Comparison of ENCODE assay signal across 1 cellular context in the genomic region with DNA sequence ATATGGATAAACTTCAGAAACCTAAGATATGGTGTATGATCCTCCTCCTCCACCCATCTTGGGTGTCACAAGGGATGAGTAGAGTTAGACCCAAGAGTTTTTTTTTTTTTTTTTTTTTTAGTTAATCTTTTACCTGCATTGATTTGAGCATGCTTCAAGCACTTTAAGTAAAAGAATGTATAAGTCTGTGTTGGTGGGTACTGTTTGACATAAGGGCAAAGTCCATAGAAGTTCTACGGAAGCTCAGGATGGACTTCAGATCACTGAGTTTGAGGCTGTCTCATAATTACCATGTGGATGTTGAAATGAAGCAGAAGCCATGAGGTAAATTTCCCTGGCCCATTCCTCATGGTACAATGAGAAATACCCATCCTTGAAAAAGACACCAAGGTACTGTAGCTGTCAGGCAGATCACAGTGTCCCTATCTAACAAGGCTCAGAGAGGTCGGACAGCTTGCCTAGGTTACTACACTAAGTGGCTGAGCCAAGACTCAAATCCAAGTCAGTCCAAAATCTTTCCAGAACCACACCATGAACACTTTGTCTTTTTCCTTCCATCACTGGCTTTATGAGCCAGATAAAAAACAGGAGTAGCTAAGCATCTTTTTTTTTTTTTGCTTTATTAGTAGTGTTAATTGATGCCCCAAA.
A peak's percentile ranks its signal among the peaks of the same experiment; 100 is the strongest.
TF ChIP-seq lines count a peak whose summit lies in the region.

No MANE protein-coding gene starts in this region.

TF ChIP-seq in HepG2, 621 proteins besides CTCF, POLR2A, EP300 and RAD21 (continued from another document and continues in another):
- TF ChIP-seq, protein P1, sequence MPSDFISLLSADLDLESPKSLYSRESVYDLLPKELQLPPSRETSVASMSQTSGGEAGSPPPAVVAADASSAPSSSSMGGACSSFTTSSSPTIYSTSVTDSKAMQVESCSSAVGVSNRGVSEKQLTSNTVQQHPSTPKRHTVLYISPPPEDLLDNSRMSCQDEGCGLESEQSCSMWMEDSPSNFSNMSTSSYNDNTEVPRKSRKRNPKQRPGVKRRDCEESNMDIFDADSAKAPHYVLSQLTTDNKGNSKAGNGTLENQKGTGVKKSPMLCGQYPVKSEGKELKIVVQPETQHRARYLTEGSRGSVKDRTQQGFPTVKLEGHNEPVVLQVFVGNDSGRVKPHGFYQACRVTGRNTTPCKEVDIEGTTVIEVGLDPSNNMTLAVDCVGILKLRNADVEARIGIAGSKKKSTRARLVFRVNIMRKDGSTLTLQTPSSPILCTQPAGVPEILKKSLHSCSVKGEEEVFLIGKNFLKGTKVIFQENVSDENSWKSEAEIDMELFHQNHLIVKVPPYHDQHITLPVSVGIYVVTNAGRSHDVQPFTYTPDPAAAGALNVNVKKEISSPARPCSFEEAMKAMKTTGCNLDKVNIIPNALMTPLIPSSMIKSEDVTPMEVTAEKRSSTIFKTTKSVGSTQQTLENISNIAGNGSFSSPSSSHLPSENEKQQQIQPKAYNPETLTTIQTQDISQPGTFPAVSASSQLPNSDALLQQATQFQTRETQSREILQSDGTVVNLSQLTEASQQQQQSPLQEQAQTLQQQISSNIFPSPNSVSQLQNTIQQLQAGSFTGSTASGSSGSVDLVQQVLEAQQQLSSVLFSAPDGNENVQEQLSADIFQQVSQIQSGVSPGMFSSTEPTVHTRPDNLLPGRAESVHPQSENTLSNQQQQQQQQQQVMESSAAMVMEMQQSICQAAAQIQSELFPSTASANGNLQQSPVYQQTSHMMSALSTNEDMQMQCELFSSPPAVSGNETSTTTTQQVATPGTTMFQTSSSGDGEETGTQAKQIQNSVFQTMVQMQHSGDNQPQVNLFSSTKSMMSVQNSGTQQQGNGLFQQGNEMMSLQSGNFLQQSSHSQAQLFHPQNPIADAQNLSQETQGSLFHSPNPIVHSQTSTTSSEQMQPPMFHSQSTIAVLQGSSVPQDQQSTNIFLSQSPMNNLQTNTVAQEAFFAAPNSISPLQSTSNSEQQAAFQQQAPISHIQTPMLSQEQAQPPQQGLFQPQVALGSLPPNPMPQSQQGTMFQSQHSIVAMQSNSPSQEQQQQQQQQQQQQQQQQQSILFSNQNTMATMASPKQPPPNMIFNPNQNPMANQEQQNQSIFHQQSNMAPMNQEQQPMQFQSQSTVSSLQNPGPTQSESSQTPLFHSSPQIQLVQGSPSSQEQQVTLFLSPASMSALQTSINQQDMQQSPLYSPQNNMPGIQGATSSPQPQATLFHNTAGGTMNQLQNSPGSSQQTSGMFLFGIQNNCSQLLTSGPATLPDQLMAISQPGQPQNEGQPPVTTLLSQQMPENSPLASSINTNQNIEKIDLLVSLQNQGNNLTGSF (CRISPR knock-in tag; IDR thresholded peaks at IDR 0.05): no peak
- TF ChIP-seq, protein P2, sequence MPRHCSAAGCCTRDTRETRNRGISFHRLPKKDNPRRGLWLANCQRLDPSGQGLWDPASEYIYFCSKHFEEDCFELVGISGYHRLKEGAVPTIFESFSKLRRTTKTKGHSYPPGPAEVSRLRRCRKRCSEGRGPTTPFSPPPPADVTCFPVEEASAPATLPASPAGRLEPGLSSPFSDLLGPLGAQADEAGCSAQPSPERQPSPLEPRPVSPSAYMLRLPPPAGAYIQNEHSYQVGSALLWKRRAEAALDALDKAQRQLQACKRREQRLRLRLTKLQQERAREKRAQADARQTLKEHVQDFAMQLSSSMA (CRISPR knock-in tag; IDR thresholded peaks at IDR 0.05): no peak
- TF ChIP-seq, protein P3, sequence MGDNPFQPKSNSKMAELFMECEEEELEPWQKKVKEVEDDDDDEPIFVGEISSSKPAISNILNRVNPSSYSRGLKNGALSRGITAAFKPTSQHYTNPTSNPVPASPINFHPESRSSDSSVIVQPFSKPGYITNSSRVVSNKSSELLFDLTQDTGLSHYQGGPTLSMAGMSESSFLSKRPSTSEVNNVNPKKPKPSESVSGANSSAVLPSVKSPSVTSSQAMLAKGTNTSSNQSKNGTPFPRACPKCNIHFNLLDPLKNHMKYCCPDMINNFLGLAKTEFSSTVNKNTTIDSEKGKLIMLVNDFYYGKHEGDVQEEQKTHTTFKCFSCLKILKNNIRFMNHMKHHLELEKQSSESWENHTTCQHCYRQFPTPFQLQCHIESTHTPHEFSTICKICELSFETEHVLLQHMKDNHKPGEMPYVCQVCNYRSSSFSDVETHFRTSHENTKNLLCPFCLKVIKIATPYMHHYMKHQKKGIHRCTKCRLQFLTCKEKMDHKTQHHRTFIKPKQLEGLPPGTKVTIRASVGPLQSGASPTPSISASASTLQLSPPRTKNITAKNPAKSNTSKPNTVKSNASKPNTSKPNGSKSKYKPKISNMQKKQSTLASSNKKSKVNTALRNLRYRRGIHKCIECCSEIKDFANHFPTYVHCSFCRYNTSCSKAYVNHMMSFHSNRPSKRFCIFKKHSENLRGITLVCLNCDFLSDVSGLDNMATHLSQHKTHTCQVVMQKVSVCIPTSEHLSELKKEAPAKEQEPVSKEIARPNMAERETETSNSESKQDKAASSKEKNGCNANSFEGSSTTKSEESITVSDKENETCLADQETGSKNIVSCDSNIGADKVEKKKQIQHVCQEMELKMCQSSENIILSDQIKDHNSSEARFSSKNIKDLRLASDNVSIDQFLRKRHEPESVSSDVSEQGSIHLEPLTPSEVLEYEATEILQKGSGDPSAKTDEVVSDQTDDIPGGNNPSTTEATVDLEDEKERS (CRISPR knock-in tag; IDR thresholded peaks at IDR 0.05): peak; percentile 94
- TF ChIP-seq KDM3A (CRISPR knock-in tag; IDR thresholded peaks at IDR 0.05; ENCODE audit: low read depth) (peak; percentile 55; the same call in 1 of the 2 replicates), ZNF703 (CRISPR knock-in tag; IDR thresholded peaks at IDR 0.05; ENCODE audit: borderline replicate concordance) (no peak), FOXO1 (CRISPR knock-in tag; IDR thresholded peaks at IDR 0.05) (0 out of 2 replicates have a peak, but pooled peaks have one; percentile 34), ETV6 (CRISPR knock-in tag; conservative IDR thresholded peaks at IDR 0.05) (no peak), GZF1 (CRISPR knock-in tag; IDR thresholded peaks at IDR 0.05) (no peak), CCDC6 (CRISPR knock-in tag; IDR thresholded peaks at IDR 0.05) (no peak), ZNF777 (CRISPR knock-in tag; IDR thresholded peaks at IDR 0.05) (no peak), ZNF34 (CRISPR knock-in tag; IDR thresholded peaks at IDR 0.05; ENCODE audit: borderline replicate concordance) (no peak), NR3C1 (CRISPR knock-in tag; IDR thresholded peaks at IDR 0.05) (no peak), ZNF773 (CRISPR knock-in tag; IDR thresholded peaks at IDR 0.05; ENCODE audit: borderline replicate concordance) (no peak), PAX8 (CRISPR knock-in tag; IDR thresholded peaks at IDR 0.05; ENCODE audit: borderline replicate concordance) (no peak), SNAPC2 (CRISPR knock-in tag; IDR thresholded peaks at IDR 0.05) (peak; percentile 27; the same call in 1 of the 2 replicates), ADNP (CRISPR knock-in tag; IDR thresholded peaks at IDR 0.05) (no peak), SIN3B (IDR thresholded peaks at IDR 0.05; ENCODE audit: low read length) (no peak), SYNCRIP (IDR thresholded peaks at IDR 0.05; ENCODE audit: insufficient read depth, low read depth, low read length) (no peak), ZNF839 (CRISPR knock-in tag; IDR thresholded peaks at IDR 0.05; ENCODE audit: borderline replicate concordance) (no peak)
- TF ChIP-seq, protein P4, sequence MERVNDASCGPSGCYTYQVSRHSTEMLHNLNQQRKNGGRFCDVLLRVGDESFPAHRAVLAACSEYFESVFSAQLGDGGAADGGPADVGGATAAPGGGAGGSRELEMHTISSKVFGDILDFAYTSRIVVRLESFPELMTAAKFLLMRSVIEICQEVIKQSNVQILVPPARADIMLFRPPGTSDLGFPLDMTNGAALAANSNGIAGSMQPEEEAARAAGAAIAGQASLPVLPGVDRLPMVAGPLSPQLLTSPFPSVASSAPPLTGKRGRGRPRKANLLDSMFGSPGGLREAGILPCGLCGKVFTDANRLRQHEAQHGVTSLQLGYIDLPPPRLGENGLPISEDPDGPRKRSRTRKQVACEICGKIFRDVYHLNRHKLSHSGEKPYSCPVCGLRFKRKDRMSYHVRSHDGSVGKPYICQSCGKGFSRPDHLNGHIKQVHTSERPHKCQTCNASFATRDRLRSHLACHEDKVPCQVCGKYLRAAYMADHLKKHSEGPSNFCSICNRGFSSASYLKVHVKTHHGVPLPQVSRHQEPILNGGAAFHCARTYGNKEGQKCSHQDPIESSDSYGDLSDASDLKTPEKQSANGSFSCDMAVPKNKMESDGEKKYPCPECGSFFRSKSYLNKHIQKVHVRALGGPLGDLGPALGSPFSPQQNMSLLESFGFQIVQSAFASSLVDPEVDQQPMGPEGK (CRISPR knock-in tag; IDR thresholded peaks at IDR 0.05): 0 out of 2 replicates have a peak, but pooled peaks have one; percentile 26
- TF ChIP-seq, protein P5, sequence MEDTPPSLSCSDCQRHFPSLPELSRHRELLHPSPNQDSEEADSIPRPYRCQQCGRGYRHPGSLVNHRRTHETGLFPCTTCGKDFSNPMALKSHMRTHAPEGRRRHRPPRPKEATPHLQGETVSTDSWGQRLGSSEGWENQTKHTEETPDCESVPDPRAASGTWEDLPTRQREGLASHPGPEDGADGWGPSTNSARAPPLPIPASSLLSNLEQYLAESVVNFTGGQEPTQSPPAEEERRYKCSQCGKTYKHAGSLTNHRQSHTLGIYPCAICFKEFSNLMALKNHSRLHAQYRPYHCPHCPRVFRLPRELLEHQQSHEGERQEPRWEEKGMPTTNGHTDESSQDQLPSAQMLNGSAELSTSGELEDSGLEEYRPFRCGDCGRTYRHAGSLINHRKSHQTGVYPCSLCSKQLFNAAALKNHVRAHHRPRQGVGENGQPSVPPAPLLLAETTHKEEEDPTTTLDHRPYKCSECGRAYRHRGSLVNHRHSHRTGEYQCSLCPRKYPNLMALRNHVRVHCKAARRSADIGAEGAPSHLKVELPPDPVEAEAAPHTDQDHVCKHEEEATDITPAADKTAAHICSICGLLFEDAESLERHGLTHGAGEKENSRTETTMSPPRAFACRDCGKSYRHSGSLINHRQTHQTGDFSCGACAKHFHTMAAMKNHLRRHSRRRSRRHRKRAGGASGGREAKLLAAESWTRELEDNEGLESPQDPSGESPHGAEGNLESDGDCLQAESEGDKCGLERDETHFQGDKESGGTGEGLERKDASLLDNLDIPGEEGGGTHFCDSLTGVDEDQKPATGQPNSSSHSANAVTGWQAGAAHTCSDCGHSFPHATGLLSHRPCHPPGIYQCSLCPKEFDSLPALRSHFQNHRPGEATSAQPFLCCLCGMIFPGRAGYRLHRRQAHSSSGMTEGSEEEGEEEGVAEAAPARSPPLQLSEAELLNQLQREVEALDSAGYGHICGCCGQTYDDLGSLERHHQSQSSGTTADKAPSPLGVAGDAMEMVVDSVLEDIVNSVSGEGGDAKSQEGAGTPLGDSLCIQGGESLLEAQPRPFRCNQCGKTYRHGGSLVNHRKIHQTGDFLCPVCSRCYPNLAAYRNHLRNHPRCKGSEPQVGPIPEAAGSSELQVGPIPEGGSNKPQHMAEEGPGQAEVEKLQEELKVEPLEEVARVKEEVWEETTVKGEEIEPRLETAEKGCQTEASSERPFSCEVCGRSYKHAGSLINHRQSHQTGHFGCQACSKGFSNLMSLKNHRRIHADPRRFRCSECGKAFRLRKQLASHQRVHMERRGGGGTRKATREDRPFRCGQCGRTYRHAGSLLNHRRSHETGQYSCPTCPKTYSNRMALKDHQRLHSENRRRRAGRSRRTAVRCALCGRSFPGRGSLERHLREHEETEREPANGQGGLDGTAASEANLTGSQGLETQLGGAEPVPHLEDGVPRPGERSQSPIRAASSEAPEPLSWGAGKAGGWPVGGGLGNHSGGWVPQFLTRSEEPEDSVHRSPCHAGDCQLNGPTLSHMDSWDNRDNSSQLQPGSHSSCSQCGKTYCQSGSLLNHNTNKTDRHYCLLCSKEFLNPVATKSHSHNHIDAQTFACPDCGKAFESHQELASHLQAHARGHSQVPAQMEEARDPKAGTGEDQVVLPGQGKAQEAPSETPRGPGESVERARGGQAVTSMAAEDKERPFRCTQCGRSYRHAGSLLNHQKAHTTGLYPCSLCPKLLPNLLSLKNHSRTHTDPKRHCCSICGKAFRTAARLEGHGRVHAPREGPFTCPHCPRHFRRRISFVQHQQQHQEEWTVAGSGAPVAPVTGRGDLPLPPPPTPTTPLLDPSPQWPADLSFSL (CRISPR knock-in tag; IDR thresholded peaks at IDR 0.05): no peak
- TF ChIP-seq, protein P6, sequence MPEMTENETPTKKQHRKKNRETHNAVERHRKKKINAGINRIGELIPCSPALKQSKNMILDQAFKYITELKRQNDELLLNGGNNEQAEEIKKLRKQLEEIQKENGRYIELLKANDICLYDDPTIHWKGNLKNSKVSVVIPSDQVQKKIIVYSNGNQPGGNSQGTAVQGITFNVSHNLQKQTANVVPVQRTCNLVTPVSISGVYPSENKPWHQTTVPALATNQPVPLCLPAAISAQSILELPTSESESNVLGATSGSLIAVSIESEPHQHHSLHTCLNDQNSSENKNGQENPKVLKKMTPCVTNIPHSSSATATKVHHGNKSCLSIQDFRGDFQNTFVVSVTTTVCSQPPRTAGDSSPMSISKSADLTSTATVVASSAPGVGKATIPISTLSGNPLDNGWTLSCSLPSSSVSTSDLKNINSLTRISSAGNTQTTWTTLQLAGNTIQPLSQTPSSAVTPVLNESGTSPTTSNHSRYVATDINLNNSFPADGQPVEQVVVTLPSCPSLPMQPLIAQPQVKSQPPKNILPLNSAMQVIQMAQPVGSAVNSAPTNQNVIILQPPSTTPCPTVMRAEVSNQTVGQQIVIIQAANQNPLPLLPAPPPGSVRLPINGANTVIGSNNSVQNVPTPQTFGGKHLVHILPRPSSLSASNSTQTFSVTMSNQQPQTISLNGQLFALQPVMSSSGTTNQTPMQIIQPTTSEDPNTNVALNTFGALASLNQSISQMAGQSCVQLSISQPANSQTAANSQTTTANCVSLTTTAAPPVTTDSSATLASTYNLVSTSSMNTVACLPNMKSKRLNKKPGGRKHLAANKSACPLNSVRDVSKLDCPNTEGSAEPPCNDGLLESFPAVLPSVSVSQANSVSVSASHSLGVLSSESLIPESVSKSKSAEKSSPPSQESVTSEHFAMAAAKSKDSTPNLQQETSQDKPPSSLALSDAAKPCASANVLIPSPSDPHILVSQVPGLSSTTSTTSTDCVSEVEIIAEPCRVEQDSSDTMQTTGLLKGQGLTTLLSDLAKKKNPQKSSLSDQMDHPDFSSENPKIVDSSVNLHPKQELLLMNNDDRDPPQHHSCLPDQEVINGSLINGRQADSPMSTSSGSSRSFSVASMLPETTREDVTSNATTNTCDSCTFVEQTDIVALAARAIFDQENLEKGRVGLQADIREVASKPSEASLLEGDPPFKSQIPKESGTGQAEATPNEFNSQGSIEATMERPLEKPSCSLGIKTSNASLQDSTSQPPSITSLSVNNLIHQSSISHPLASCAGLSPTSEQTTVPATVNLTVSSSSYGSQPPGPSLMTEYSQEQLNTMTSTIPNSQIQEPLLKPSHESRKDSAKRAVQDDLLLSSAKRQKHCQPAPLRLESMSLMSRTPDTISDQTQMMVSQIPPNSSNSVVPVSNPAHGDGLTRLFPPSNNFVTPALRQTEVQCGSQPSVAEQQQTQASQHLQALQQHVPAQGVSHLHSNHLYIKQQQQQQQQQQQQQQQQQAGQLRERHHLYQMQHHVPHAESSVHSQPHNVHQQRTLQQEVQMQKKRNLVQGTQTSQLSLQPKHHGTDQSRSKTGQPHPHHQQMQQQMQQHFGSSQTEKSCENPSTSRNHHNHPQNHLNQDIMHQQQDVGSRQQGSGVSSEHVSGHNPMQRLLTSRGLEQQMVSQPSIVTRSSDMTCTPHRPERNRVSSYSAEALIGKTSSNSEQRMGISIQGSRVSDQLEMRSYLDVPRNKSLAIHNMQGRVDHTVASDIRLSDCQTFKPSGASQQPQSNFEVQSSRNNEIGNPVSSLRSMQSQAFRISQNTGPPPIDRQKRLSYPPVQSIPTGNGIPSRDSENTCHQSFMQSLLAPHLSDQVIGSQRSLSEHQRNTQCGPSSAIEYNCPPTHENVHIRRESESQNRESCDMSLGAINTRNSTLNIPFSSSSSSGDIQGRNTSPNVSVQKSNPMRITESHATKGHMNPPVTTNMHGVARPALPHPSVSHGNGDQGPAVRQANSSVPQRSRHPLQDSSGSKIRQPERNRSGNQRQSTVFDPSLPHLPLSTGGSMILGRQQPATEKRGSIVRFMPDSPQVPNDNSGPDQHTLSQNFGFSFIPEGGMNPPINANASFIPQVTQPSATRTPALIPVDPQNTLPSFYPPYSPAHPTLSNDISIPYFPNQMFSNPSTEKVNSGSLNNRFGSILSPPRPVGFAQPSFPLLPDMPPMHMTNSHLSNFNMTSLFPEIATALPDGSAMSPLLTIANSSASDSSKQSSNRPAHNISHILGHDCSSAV (CRISPR knock-in tag; IDR thresholded peaks at IDR 0.05; ENCODE audit: borderline replicate concordance): no peak
